In the genomic region with DNA sequence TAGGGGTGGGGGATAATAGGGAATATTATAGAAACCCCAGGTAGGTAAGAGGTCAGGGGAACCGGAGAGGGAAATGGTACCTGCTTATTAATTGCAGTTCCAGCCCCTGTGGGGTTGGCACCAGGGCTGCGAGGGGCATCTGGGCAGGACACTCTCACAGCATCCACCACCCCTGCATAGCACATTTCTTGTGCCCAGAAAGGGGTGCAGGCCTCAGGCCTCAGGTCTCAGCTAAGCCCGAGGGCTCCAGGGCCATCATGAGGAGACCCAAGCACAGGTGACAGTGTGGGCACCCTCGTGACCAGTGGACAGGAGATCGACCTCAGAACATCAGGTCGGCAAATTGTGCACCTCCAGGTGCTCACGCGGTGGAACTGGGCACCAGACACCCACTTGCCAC, we compare ENCODE assay signal across 38 cellular contexts.
"Had no signal": no experiment of that assay in that cellular context is flagged by ENCODE, and none has a peak within 500 bp of the region (broad histone marks: within the 10 kb centered on the region; RNA-seq: fewer than 3 reads in every experiment).

No MANE protein-coding gene starts in this region.

- DNase-seq: activated effector memory CD4-positive, alpha-beta T cell treated with anti-CD3 and anti-CD28 coated beads, Interleukin-2, amount 50 U/mL, for 16 hours; activated effector memory CD4-positive, alpha-beta T cell treated with Interleukin-2 at 50 U/mL for 16 hours; activated gamma-delta T cell; activated gamma-delta T cell treated with Interleukin-2 at 50 U/mL for 16 hours; activated naive CD4-positive, alpha-beta T cell; activated naive CD4-positive, alpha-beta T cell treated with anti-CD3 and anti-CD28 coated beads for 36 hours; activated naive CD4-positive, alpha-beta T cell treated with anti-CD3 and anti-CD28 coated beads, Interleukin-2, amount 10 ng/mL, durations not matched to agents 7 days and 5 days; activated naive CD4-positive, alpha-beta T cell treated with anti-CD3 and anti-CD28 coated beads, Interleukin-2, amount 50 U/mL, for 16 hours; activated naive CD4-positive, alpha-beta T cell treated with Interleukin-2 at 50 U/mL for 16 hours; activated naive CD8-positive, alpha-beta T cell treated with anti-CD3 and anti-CD28 coated beads for 36 hours; activated naive CD8-positive, alpha-beta T cell treated with anti-CD3 and anti-CD28 coated beads, Interleukin-2, amount 10 ng/mL, durations not matched to agents 7 days and 5 days; activated naive CD8-positive, alpha-beta T cell treated with anti-CD3 and anti-CD28 coated beads, Interleukin-2, amount 50 U/mL, for 24 hours; activated T-cell treated with anti-CD3 and anti-CD28 coated beads, Interleukin-2, amount 50 U/mL, for 1 hour; activated T-cell treated with anti-CD3 and anti-CD28 coated beads, Interleukin-2, amount 50 U/mL, for 24 hours; activated T-cell treated with anti-CD3 and anti-CD28 coated beads, Interleukin-2, amount 50 U/mL, for 4 hours; activated T-cell treated with anti-CD3 and anti-CD28 coated beads, Interleukin-2, amount 50 U/mL, for 48 hours; activated T-cell treated with anti-CD3 and anti-CD28 coated beads, Interleukin-2, amount 50 U/mL, for 72 hours; adrenal gland; amniotic stem cell; amygdala; anterior cingulate cortex; aorta; body of pancreas; brain microvascular endothelial cell; caudate nucleus; central memory CD4-positive, alpha-beta T cell; cerebellar nuclear complex had no signal

- H3K4me3 ChIP-seq: adrenal gland, ascending aorta, body of pancreas, breast epithelium, cardiac muscle cell had no signal

- ATAC-seq: activated naive CD4-positive, alpha-beta T cell treated with anti-CD3 and anti-CD28 coated beads, Interleukin-2, amount 50 U/mL, for 72 hours; activated naive CD8-positive, alpha-beta T cell treated with anti-CD3 and anti-CD28 coated beads, Interleukin-2, amount 50 U/mL, for 24 hours; activated T-cell treated with anti-CD3 and anti-CD28 coated beads, Interleukin-2, amount 50 U/mL, for 4 hours; activated T-cell treated with anti-CD3 and anti-CD28 coated beads, Interleukin-2, amount 50 U/mL, for 72 hours; activated T-helper 17 cell treated with anti-CD3 and anti-CD28 coated beads, Interleukin-2, amount 50 U/mL, for 72 hours; body of pancreas had no signal

- H3K27me3 Mint-ChIP-seq: activated naive CD4-positive, alpha-beta T cell treated with anti-CD3 and anti-CD28 coated beads, Interleukin-2, amount 10 ng/mL, durations not matched to agents 7 days and 5 days; activated naive CD4-positive, alpha-beta T cell treated with anti-CD3 and anti-CD28 coated beads, Interleukin-2, amount 50 U/mL, for 24 hours; activated naive CD8-positive, alpha-beta T cell; activated naive CD8-positive, alpha-beta T cell treated with anti-CD3 and anti-CD28 coated beads for 36 hours; activated naive CD8-positive, alpha-beta T cell treated with anti-CD3 and anti-CD28 coated beads, Interleukin-2, amount 10 ng/mL, durations not matched to agents 7 days and 5 days; activated naive CD8-positive, alpha-beta T cell treated with anti-CD3 and anti-CD28 coated beads, Interleukin-2, amount 50 U/mL, for 24 hours; activated T-cell treated with anti-CD3 and anti-CD28 coated beads, Interleukin-2, amount 50 U/mL, for 24 hours; activated T-helper 17 cell treated with anti-CD3 and anti-CD28 coated beads, Interleukin-2, amount 50 U/mL, for 72 hours; brain; central memory CD8-positive, alpha-beta T cell had no signal

- H3K4me3 Mint-ChIP-seq: activated naive CD4-positive, alpha-beta T cell treated with anti-CD3 and anti-CD28 coated beads for 36 hours; activated naive CD4-positive, alpha-beta T cell treated with anti-CD3 and anti-CD28 coated beads, Interleukin-2, amount 10 ng/mL, durations not matched to agents 7 days and 5 days; activated naive CD4-positive, alpha-beta T cell treated with anti-CD3 and anti-CD28 coated beads, Interleukin-2, amount 50 U/mL, for 24 hours; activated naive CD8-positive, alpha-beta T cell; activated naive CD8-positive, alpha-beta T cell treated with anti-CD3 and anti-CD28 coated beads for 36 hours; activated naive CD8-positive, alpha-beta T cell treated with anti-CD3 and anti-CD28 coated beads, Interleukin-2, amount 10 ng/mL, durations not matched to agents 7 days and 5 days; activated naive CD8-positive, alpha-beta T cell treated with anti-CD3 and anti-CD28 coated beads, Interleukin-2, amount 50 U/mL, for 24 hours; activated T-cell treated with anti-CD3 and anti-CD28 coated beads, Interleukin-2, amount 50 U/mL, for 24 hours; activated T-cell treated with anti-CD3 and anti-CD28 coated beads, Interleukin-2, amount 50 U/mL, for 4 hours; activated T-cell treated with anti-CD3 and anti-CD28 coated beads, Interleukin-2, amount 50 U/mL, for 72 hours; activated T-helper 1 cell treated with anti-CD3 and anti-CD28 coated beads, Interleukin-12 subunit alpha, Interleukin-12 subunit beta, Interleukin-2, Interleukin-4 antibody, amounts not matched to agents 30 ng/mL and 10 ng/mL and 1 ng/mL, durations not matched to agents 14 hours and 24 hours and 36 hours; activated T-helper 17 cell treated with anti-CD3 and anti-CD28 coated beads, Interleukin-2, amount 50 U/mL, for 72 hours; brain; central memory CD8-positive, alpha-beta T cell had no signal

- H3K27me3 ChIP-seq: adrenal gland, ascending aorta, body of pancreas, brain microvascular endothelial cell, breast epithelium, cardiac muscle cell had no signal

- H3K27ac Mint-ChIP-seq: activated naive CD4-positive, alpha-beta T cell treated with anti-CD3 and anti-CD28 coated beads for 36 hours; activated naive CD4-positive, alpha-beta T cell treated with anti-CD3 and anti-CD28 coated beads, Interleukin-2, amount 10 ng/mL, durations not matched to agents 7 days and 5 days; activated naive CD4-positive, alpha-beta T cell treated with anti-CD3 and anti-CD28 coated beads, Interleukin-2, amount 50 U/mL, for 24 hours; activated naive CD4-positive, alpha-beta T cell treated with anti-CD3 and anti-CD28 coated beads, Interleukin-2, amount 50 U/mL, for 72 hours; activated naive CD8-positive, alpha-beta T cell; activated naive CD8-positive, alpha-beta T cell treated with anti-CD3 and anti-CD28 coated beads for 36 hours; activated naive CD8-positive, alpha-beta T cell treated with anti-CD3 and anti-CD28 coated beads, Interleukin-2, amount 10 ng/mL, durations not matched to agents 7 days and 5 days; activated naive CD8-positive, alpha-beta T cell treated with anti-CD3 and anti-CD28 coated beads, Interleukin-2, amount 50 U/mL, for 24 hours; activated T-cell treated with anti-CD3 and anti-CD28 coated beads, Interleukin-2, amount 50 U/mL, for 24 hours; activated T-cell treated with anti-CD3 and anti-CD28 coated beads, Interleukin-2, amount 50 U/mL, for 72 hours; activated T-helper 1 cell treated with anti-CD3 and anti-CD28 coated beads, Interleukin-12 subunit alpha, Interleukin-12 subunit beta, Interleukin-2, Interleukin-4 antibody, amounts not matched to agents 30 ng/mL and 10 ng/mL and 1 ng/mL, durations not matched to agents 14 hours and 24 hours and 36 hours; activated T-helper 17 cell treated with anti-CD3 and anti-CD28 coated beads, Interleukin-2, amount 50 U/mL, for 72 hours; activated T-helper 2 cell treated with anti-CD3 and anti-CD28 coated beads, Interferon-gamma antibody, Interleukin-2, Interleukin-4, amounts not matched to agents 10 μg/mL and 5 μg/mL and 100 μg/mL, durations not matched to agents 14 hours and 24 hours and 36 hours; brain had no signal

- H3K36me3 Mint-ChIP-seq: activated naive CD4-positive, alpha-beta T cell treated with anti-CD3 and anti-CD28 coated beads, Interleukin-2, amount 10 ng/mL, durations not matched to agents 7 days and 5 days; activated naive CD4-positive, alpha-beta T cell treated with anti-CD3 and anti-CD28 coated beads, Interleukin-2, amount 50 U/mL, for 24 hours; activated naive CD4-positive, alpha-beta T cell treated with anti-CD3 and anti-CD28 coated beads, Interleukin-2, amount 50 U/mL, for 72 hours; activated naive CD8-positive, alpha-beta T cell; activated naive CD8-positive, alpha-beta T cell treated with anti-CD3 and anti-CD28 coated beads for 36 hours; activated naive CD8-positive, alpha-beta T cell treated with anti-CD3 and anti-CD28 coated beads, Interleukin-2, amount 10 ng/mL, durations not matched to agents 7 days and 5 days; brain had no signal

- H3K36me3 ChIP-seq: adrenal gland, brain microvascular endothelial cell, breast epithelium, cardiac muscle cell had no signal

- H3K27ac ChIP-seq: adrenal gland, ascending aorta, body of pancreas, brain microvascular endothelial cell, breast epithelium, cardiac muscle cell had no signal

- H3K9me3 Mint-ChIP-seq: activated naive CD4-positive, alpha-beta T cell treated with anti-CD3 and anti-CD28 coated beads for 36 hours; activated naive CD4-positive, alpha-beta T cell treated with anti-CD3 and anti-CD28 coated beads, Interleukin-2, amount 50 U/mL, for 24 hours; activated naive CD8-positive, alpha-beta T cell treated with anti-CD3 and anti-CD28 coated beads, Interleukin-2, amount 10 ng/mL, durations not matched to agents 7 days and 5 days; activated naive CD8-positive, alpha-beta T cell treated with anti-CD3 and anti-CD28 coated beads, Interleukin-2, amount 50 U/mL, for 24 hours; activated T-cell treated with anti-CD3 and anti-CD28 coated beads, Interleukin-2, amount 50 U/mL, for 24 hours; activated T-cell treated with anti-CD3 and anti-CD28 coated beads, Interleukin-2, amount 50 U/mL, for 4 hours; activated T-helper 17 cell treated with anti-CD3 and anti-CD28 coated beads, Interleukin-2, amount 50 U/mL, for 72 hours; central memory CD8-positive, alpha-beta T cell had no signal

- H3K9me3 ChIP-seq: adrenal gland, ascending aorta, breast epithelium had no signal

- H3K4me1 ChIP-seq: adrenal gland, ascending aorta, body of pancreas, breast epithelium had no signal

- H3K4me1 Mint-ChIP-seq: activated naive CD4-positive, alpha-beta T cell treated with anti-CD3 and anti-CD28 coated beads, Interleukin-2, amount 10 ng/mL, durations not matched to agents 7 days and 5 days; activated naive CD4-positive, alpha-beta T cell treated with anti-CD3 and anti-CD28 coated beads, Interleukin-2, amount 50 U/mL, for 24 hours; activated naive CD8-positive, alpha-beta T cell treated with anti-CD3 and anti-CD28 coated beads for 36 hours; activated naive CD8-positive, alpha-beta T cell treated with anti-CD3 and anti-CD28 coated beads, Interleukin-2, amount 10 ng/mL, durations not matched to agents 7 days and 5 days; activated naive CD8-positive, alpha-beta T cell treated with anti-CD3 and anti-CD28 coated beads, Interleukin-2, amount 50 U/mL, for 24 hours; activated T-helper 17 cell treated with anti-CD3 and anti-CD28 coated beads, Interleukin-2, amount 50 U/mL, for 72 hours; brain; central memory CD8-positive, alpha-beta T cell had no signal
